8 cellular contexts compared by ENCODE assay signal in genomic region chr3:187101184-187102072, GRCh38. TPM values are rescaled to one million over a fixed set of nuclear protein-coding genes. Genes with fewer than 3 reads are reported as not detected.
DNase-seq lines count a peak whose midpoint lies in the region; ATAC-seq, FAIRE-seq and TF ChIP-seq lines count a peak whose summit lies in the region.

No MANE protein-coding gene starts in this region.

- ATAC-seq in GM18498 (IDR thresholded peaks at IDR 0.05; ENCODE audit: unreplicated experiment) (peak; percentile 43), HG02852 (IDR thresholded peaks at IDR 0.05; ENCODE audit: unreplicated experiment) (no peak), GM19035 (IDR thresholded peaks at IDR 0.05; ENCODE audit: unreplicated experiment) (no peak)
- ATAC-seq in naive thymus-derived CD4-positive, alpha-beta T cell: peak; percentile 76

- peaks cover 13% of the 10 kb centered on the region for H3K4me1 ChIP-seq in endothelial cell of umbilical vein (ENCODE audit: control insufficient read depth, extremely low read depth, insufficient read depth, low read length)
- peaks cover 18 to 20% of the 10 kb centered on the region in 2 donors for H3K4me1 ChIP-seq in naive thymus-derived CD4-positive, alpha-beta T cell (ENCODE audit: control insufficient read depth in 2 of 2, insufficient read depth in 2 of 2, low read length in 2 of 2)
- peaks cover 2 to 19% (median 16%) of the 10 kb centered on the region in 5 donors for H3K4me1 ChIP-seq in subcutaneous abdominal adipose tissue (ENCODE audit: control insufficient read depth in 5 of 5, insufficient read depth in 5 of 5, low read length in 5 of 5)

- peak; percentile 82 to 84 for DNase-seq in Kasumi-1 (lab: John Stamatoyannopoulos, UW)
- DNase-seq in activated CD4-positive, alpha-beta T cell treated with anti-CD3 and anti-CD28 coated beads, Interleukin-2, amount 50 U/mL, for 48 hours: peak; percentile 69 to 71
- DNase-seq in endothelial cell of umbilical vein (ENCODE audit: low read depth, low spot score): peak; percentile 90
- DNase-seq in naive thymus-derived CD4-positive, alpha-beta T cell: peak; percentile 11 to 51 (median 38)

- H3K9me3 ChIP-seq in endothelial cell of umbilical vein (replicated peaks; ENCODE audit: control insufficient read depth, insufficient read depth, low read length): no peaks in the 10 kb centered on the region
- no peaks in the 10 kb centered on the region for H3K9me3 ChIP-seq in naive thymus-derived CD4-positive, alpha-beta T cell (ENCODE audit: control insufficient read depth in 2 of 3, low read length in 3 of 3)
- H3K9me3 ChIP-seq in subcutaneous abdominal adipose tissue (ENCODE audit: control insufficient read depth in 5 of 5, low read length in 5 of 5): peaks cover 0 to 2% (median 0%) of the 10 kb centered on the region in 5 donors

- H3K79me2 ChIP-seq in endothelial cell of umbilical vein (ENCODE audit: control insufficient read depth, insufficient read depth, low read length): no peaks in the 10 kb centered on the region

- dilution Hi-C loops in endothelial cell of umbilical vein (cut with MboI; ENCODE audit: extremely low pct_ligation_motif_present, low sequenced_read_pairs): no loop called here

- H3K27me3 ChIP-seq in endothelial cell of umbilical vein (ENCODE audit: control insufficient read depth in 2 of 2, insufficient read depth in 2 of 2, low read length in 2 of 2) (no peaks in the 10 kb centered on the region), subcutaneous abdominal adipose tissue (ENCODE audit: control insufficient read depth in 5 of 5, insufficient read depth in 4 of 5, low read length in 5 of 5) (no peaks in the 10 kb centered on the region)
- no peaks in the 10 kb centered on the region for H3K27me3 ChIP-seq in naive thymus-derived CD4-positive, alpha-beta T cell (ENCODE audit: control insufficient read depth in 2 of 2, insufficient read depth in 2 of 2, low read length in 2 of 2)

- no peaks in the 10 kb centered on the region for H3K27me3 Mint-ChIP-seq in naive thymus-derived CD4-positive, alpha-beta T cell

- no peaks in the 10 kb centered on the region for H4K20me1 ChIP-seq in endothelial cell of umbilical vein (replicated peaks; ENCODE audit: control insufficient read depth, extremely low read depth, insufficient read depth, low read length)

- H2AFZ ChIP-seq in endothelial cell of umbilical vein (ENCODE audit: low read depth, low read length): peak overlapping the region; percentile 38

- H3K9me3 Mint-ChIP-seq in naive thymus-derived CD4-positive, alpha-beta T cell: peaks cover 0 to 19% (median 5%) of the 10 kb centered on the region in 11 donors

- peak overlapping the region; percentile 98 for H3K4me2 ChIP-seq in endothelial cell of umbilical vein (ENCODE audit: insufficient read depth, low read length)

- peak overlapping the region; percentile 36 to 81 (median 71) for H3K4me3 ChIP-seq in endothelial cell of umbilical vein (replicated peaks in 1 of 3; ENCODE audit: insufficient read depth in 1 of 3, low read depth in 1 of 3, low read length in 3 of 3)
- H3K4me3 ChIP-seq in naive thymus-derived CD4-positive, alpha-beta T cell (ENCODE audit: low read length): peak overlapping the region; percentile 34
- H3K4me3 ChIP-seq in subcutaneous abdominal adipose tissue (ENCODE audit: low read depth in 1 of 5, low read length in 5 of 5): peak overlapping the region; percentile 56 to 68 (median 60)

- peak overlapping the region; percentile 52 to 89 (median 72) for H3K27ac Mint-ChIP-seq in naive thymus-derived CD4-positive, alpha-beta T cell

- peaks cover 15 to 40% (median 26%) of the 10 kb centered on the region in 7 donors for H3K4me1 Mint-ChIP-seq in naive thymus-derived CD4-positive, alpha-beta T cell

- H3K27ac ChIP-seq in endothelial cell of umbilical vein (ENCODE audit: insufficient read depth, low read depth, low read length): peak overlapping the region; percentile 62
- H3K27ac ChIP-seq in naive thymus-derived CD4-positive, alpha-beta T cell (ENCODE audit: low read depth, low read length): no peak overlapping the region
- H3K27ac ChIP-seq in subcutaneous abdominal adipose tissue (ENCODE audit: low read depth, low read length): peak overlapping the region; percentile 44

- H3K36me3 ChIP-seq in endothelial cell of umbilical vein (ENCODE audit: control insufficient read depth in 2 of 2, extremely low read depth in 1 of 2, insufficient read depth in 2 of 2, low read length in 2 of 2): no peaks in the 10 kb centered on the region
- H3K36me3 ChIP-seq in naive thymus-derived CD4-positive, alpha-beta T cell (ENCODE audit: control insufficient read depth in 2 of 3, insufficient read depth in 3 of 3, low read length in 3 of 3): no peaks in the 10 kb centered on the region
- H3K36me3 ChIP-seq in subcutaneous abdominal adipose tissue (ENCODE audit: control insufficient read depth in 5 of 5, insufficient read depth in 5 of 5, low read length in 5 of 5): no peaks in the 10 kb centered on the region

- intact Hi-C loops in endothelial cell of umbilical vein (cut with micrococcal nuclease): loop anchor here (5.0 kb wide), 1 partner anchor 169 kb away; the partner anchor contains the start of gene ST6GAL1
- intact Hi-C loops in naive thymus-derived CD4-positive, alpha-beta T cell (cut with micrococcal nuclease): loop anchor here in 1 of 2 donors (1.0 kb wide), 1 partner anchor 252 kb away; no protein-coding TSS in a partner anchor

- TF ChIP-seq POLR2A in endothelial cell of umbilical vein (IDR thresholded peaks at IDR 0.05; ENCODE audit: low read depth, low read length): no peak

- H3K9ac ChIP-seq in endothelial cell of umbilical vein (replicated peaks; ENCODE audit: extremely low read depth, insufficient read depth, low read length) (peak overlapping the region; percentile 68), subcutaneous abdominal adipose tissue (ENCODE audit: low read length in 5 of 5) (peak overlapping the region; percentile 21 to 63 (median 50))

- no peak for TF ChIP-seq CTCF in endothelial cell of umbilical vein (IDR thresholded peaks at IDR 0.05; ENCODE audit: extremely low read depth in 1 of 2, insufficient read depth in 1 of 2, low read depth in 1 of 2, low read length in 2 of 2)

- peak overlapping the region; percentile 62 to 89 (median 78) for H3K4me3 Mint-ChIP-seq in naive thymus-derived CD4-positive, alpha-beta T cell

- BruUV-seq in endothelial cell of umbilical vein (replicated peaks; lab: Mats Ljungman, UMichigan): no TSS peak

- peaks cover 0 to 23% (median 4%) of the 10 kb centered on the region in 5 donors for H3K36me3 Mint-ChIP-seq in naive thymus-derived CD4-positive, alpha-beta T cell

- H3K9me1 ChIP-seq in endothelial cell of umbilical vein (replicated peaks; ENCODE audit: control insufficient read depth, extremely low read depth, insufficient read depth, low read length): no peaks in the 10 kb centered on the region

- CTCF ChIA-PET in endothelial cell of umbilical vein (lab: Charles Lee): interaction anchor here (0.5 to 3.7 kb wide), 11 partner anchors 9 to 252 kb away, joined by 3 to 65 read pairs (median 5); partner anchors contain the start of gene RPL39L
- CTCF ChIA-PET in naive thymus-derived CD4-positive, alpha-beta T cell (lab: Charles Lee): interaction anchor here (0.6 to 2.8 kb wide), 8 partner anchors 12 to 485 kb away, joined by 3 to 20 read pairs (median 3); no protein-coding TSS in a partner anchor

- POLR2A ChIA-PET in endothelial cell of umbilical vein (lab: Charles Lee): interaction anchor here (1.1 kb wide), 1 partner anchor 318 kb away, joined by 4 read pairs; the partner anchor contains the start of gene EIF4A2
- POLR2A ChIA-PET in naive thymus-derived CD4-positive, alpha-beta T cell (lab: Charles Lee): interaction anchor here (1.0 to 1.4 kb wide), 3 partner anchors 28 to 192 kb away, joined by 3 to 4 read pairs (median 3); no protein-coding TSS in a partner anchor

- no peak for FAIRE-seq in endothelial cell of umbilical vein (lab: Jason Lieb, UNC)

TF ChIP-seq in endothelial cell of umbilical vein, 7 proteins besides CTCF, POLR2A, EP300 and RAD21:
- TF ChIP-seq GATA2 (IDR thresholded peaks at IDR 0.05; ENCODE audit: insufficient read depth, insufficient read length, low read depth, low read length) (peak; percentile 74), EZH2 (IDR thresholded peaks at IDR 0.05; ENCODE audit: borderline replicate concordance, low read depth, low read length, severe bottlenecking) (no peak)

RNA-seq across cellular contexts. Expression of gene RPL39L, which starts 37.9 kb away (rescaled TPM):
- 16.8 and 22.3 TPM in 2 replicates for total RNA-seq in endothelial cell of umbilical vein
- 11.2 and 14.3 TPM in 2 replicates for polyA plus RNA-seq in endothelial cell of umbilical vein
- 18.3 and 20.1 TPM in 2 replicates for polyA plus RNA-seq in endothelial cell of umbilical vein (2011; cell fraction: cytosol; rRNA removed)
- 6.4 and 7.8 TPM in 2 replicates for polyA plus RNA-seq in endothelial cell of umbilical vein (2011; cell fraction: nucleus; rRNA removed)
- polyA plus RNA-seq in endothelial cell of umbilical vein (2012): 20.1 and 33.8 TPM in 2 replicates
- polyA minus RNA-seq in endothelial cell of umbilical vein: 4.8 and 6.2 TPM in 2 replicates
- polyA minus RNA-seq in endothelial cell of umbilical vein (2011; cell fraction: cytosol; rRNA and poly(A)+ RNA removed): 26.2 TPM
- 2.6 and 4.3 TPM in 2 replicates for polyA minus RNA-seq in endothelial cell of umbilical vein (2011; cell fraction: nucleus; rRNA and poly(A)+ RNA removed)
- total RNA-seq in naive thymus-derived CD4-positive, alpha-beta T cell: 10 to 100 TPM in 1 of 5 experiments, 1 to 10 TPM in 2, under 1 TPM in 1, not detected in 1; 0.81 to 14.0 (median 2.8) TPM
- polyA plus RNA-seq in naive thymus-derived CD4-positive, alpha-beta T cell: 1 to 10 TPM; 3.0 to 4.0 TPM

Comparison
In these comparisons a context has a peak if more than half of its experiments do, and no peak if none do; other contexts are left out.
1. ATAC-seq: peak in GM18498 (single experiment) and naive thymus-derived CD4-positive, alpha-beta T cell (single experiment); none in HG02852 (single experiment) and GM19035 (single experiment).
2. DNase-seq: peak in every context shown above with its lines; median percentile 90 in endothelial cell of umbilical vein; 83 in Kasumi-1; 70 in activated CD4-positive, alpha-beta T cell treated with anti-CD3 and anti-CD28 coated beads, Interleukin-2, amount 50 U/mL, for 48 hours; 38 in naive thymus-derived CD4-positive, alpha-beta T cell.
3. Peak in every context shown above with its lines, with median percentiles within 50 percentile points of each other: H3K4me3 ChIP-seq.